In the genomic region with DNA sequence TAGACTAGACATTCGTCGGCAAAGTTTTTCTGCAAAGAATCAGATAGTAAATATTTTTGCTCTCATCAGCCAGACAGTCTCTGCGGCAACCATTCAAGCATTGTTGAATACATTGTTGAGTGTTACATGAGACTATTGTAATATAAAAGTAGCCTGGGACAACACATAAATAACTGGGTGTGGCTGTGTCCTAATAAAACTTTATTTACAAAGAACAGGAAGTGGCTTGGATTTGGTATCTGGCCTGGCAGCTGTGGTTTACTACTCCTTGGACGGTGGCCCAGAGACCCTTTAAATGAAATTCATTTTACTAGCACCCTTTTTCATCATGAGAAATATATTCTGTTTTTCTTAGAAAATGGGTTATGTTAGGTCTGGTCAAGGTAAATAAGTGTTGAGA, we compare ENCODE assay signal across 1 cellular context.
TF ChIP-seq lines count a peak whose summit lies in the region.

No MANE protein-coding gene starts in this region.

TF ChIP-seq in GM23338, 12 proteins besides CTCF, POLR2A, EP300 and RAD21 (continued from another document):
- TF ChIP-seq POLR2AphosphoS5 (IDR thresholded peaks at IDR 0.05; ENCODE audit: low read depth): no peak
- TF ChIP-seq ZNF331 (CRISPR knock-in tag; IDR thresholded peaks at IDR 0.05; ENCODE audit: low read depth): no peak
